Comparison of ENCODE assay signal across 6 cellular contexts in the genomic region with DNA sequence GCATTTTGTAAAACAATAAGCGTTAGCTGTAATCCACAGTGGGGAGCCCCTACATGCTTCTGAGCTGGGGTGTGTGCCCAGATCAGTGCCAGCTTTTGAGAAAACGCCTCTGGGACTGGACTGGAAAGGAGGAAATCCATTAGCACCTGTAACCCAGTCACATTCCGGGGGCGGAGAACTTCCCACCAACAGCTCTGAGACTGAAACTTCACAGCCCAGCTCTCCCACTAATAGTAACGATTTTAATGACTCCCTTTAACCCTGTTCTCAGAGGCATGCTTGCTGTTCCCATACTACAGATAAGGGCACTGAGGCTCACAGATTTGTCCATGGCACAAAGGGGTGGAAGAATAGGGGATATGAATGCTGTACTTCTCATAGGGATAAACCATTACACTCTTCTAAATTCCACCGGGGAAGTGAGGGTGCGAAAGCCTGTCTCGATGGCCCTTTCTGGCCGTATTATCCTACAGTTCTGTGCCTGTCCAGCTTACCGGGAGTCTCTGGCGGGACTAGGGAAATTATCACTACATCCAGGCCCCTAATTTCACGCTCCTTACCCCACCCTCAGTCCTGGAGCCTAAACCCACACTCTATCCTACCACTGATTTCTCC.
A peak's percentile ranks its signal among the peaks of the same experiment; 100 is the strongest.
DNase-seq lines count a peak whose midpoint lies in the region; ATAC-seq and TF ChIP-seq lines count a peak whose summit lies in the region.

No MANE protein-coding gene starts in this region.

- peaks cover 7 to 11% of the 10 kb centered on the region in 2 donors for H3K4me1 ChIP-seq in mucosa of rectum (ENCODE audit: control insufficient read depth in 2 of 2, insufficient read depth in 2 of 2, low read length in 2 of 2)

- H3K27ac ChIP-seq in mucosa of rectum (ENCODE audit: low read depth in 2 of 2, low read length in 2 of 2), result peak overlapping the region; percentile 68 to 72

- peak overlapping the region; percentile 64 to 91 for H3K9ac ChIP-seq in mucosa of rectum (ENCODE audit: low read depth in 1 of 2, low read length in 2 of 2)

- no peaks in the 10 kb centered on the region for H3K36me3 Mint-ChIP-seq in activated naive CD8-positive, alpha-beta T cell treated with anti-CD3 and anti-CD28 coated beads, Interleukin-2, amount 50 U/mL, for 24 hours (ENCODE audit: low read depth)

- ATAC-seq in activated naive CD8-positive, alpha-beta T cell treated with anti-CD3 and anti-CD28 coated beads, Interleukin-2, amount 50 U/mL, for 24 hours, result no peak
- ATAC-seq in GM21360 (IDR thresholded peaks at IDR 0.05; ENCODE audit: unreplicated experiment) (no peak), HG02759 (IDR thresholded peaks at IDR 0.05; ENCODE audit: unreplicated experiment) (no peak)

- peak overlapping the region; percentile 94 for H3K4me3 Mint-ChIP-seq in activated naive CD8-positive, alpha-beta T cell treated with anti-CD3 and anti-CD28 coated beads, Interleukin-2, amount 50 U/mL, for 24 hours

- H3K4me1 Mint-ChIP-seq in activated naive CD8-positive, alpha-beta T cell treated with anti-CD3 and anti-CD28 coated beads, Interleukin-2, amount 50 U/mL, for 24 hours, result peaks cover 20% of the 10 kb centered on the region

- H3K27me3 Mint-ChIP-seq in activated naive CD8-positive, alpha-beta T cell treated with anti-CD3 and anti-CD28 coated beads, Interleukin-2, amount 50 U/mL, for 24 hours, result no peaks in the 10 kb centered on the region

- no peak for DNase-seq in HFF-Myc (ENCODE audit: extremely low read depth, low read depth)
- DNase-seq in activated naive CD8-positive, alpha-beta T cell treated with anti-CD3 and anti-CD28 coated beads, Interleukin-2, amount 50 U/mL, for 24 hours, result peak; percentile 21
- no peak for DNase-seq in foreskin melanocyte

- H3K9me3 ChIP-seq in mucosa of rectum (ENCODE audit: control insufficient read depth in 2 of 2, low read length in 2 of 2), result no peaks in the 10 kb centered on the region

- TF ChIP-seq CTCF in HFF-Myc (IDR thresholded peaks at IDR 0.05; ENCODE audit: low read depth, low read length, missing control alignments), result no peak

- H3K36me3 ChIP-seq in mucosa of rectum (ENCODE audit: control insufficient read depth in 2 of 2, insufficient read depth in 2 of 2, low read length in 2 of 2), result no peaks in the 10 kb centered on the region

- no peaks in the 10 kb centered on the region for H3K27me3 ChIP-seq in mucosa of rectum (ENCODE audit: control insufficient read depth in 2 of 2, insufficient read depth in 2 of 2, low read length in 2 of 2)

- no peaks in the 10 kb centered on the region for H3K9me3 Mint-ChIP-seq in activated naive CD8-positive, alpha-beta T cell treated with anti-CD3 and anti-CD28 coated beads, Interleukin-2, amount 50 U/mL, for 24 hours

- H3K4me3 ChIP-seq in HFF-Myc (replicated peaks; ENCODE audit: low read depth, low read length), result peak overlapping the region; percentile 95
- peak overlapping the region; percentile 80 to 86 for H3K4me3 ChIP-seq in mucosa of rectum (ENCODE audit: low read length in 2 of 2)

- H3K27ac Mint-ChIP-seq in activated naive CD8-positive, alpha-beta T cell treated with anti-CD3 and anti-CD28 coated beads, Interleukin-2, amount 50 U/mL, for 24 hours, result peak overlapping the region; percentile 88
